ENCODE assay signal across 9 cellular contexts in the genomic region with DNA sequence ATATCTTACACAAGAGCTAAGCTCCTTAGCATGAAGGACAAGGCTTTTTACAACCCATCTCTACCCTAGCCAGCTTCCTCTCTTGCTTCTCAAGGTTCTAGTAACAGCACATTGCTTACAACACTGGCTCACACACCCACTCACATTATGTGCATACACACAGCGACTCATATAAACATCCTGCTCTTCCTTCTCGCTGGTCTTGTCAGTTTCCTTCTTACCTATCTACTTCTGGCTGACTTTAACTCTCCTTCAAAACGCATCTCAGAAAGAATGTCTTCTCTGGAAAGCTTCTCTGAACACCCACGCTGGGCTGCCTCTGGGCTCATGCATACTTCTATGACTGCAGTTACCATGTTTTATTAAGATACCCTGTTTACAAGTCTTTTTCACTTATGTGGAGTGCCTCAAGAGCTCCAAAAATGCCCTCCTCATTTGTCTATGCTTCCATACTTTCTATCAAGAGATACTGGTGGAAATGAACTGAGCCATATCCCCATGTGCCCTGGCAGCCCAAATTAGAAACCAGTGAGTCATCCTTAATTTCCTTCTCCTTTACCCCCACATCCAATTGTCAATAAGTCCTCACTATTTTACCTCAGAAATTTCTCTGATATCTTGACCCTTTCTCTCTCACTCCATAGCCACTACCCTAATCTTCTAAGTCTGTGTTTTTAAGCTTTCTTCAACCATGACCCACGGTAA.
A peak's percentile ranks its signal among the peaks of the same experiment; 100 is the strongest.
DNase-seq lines count a peak whose midpoint lies in the region; ATAC-seq, FAIRE-seq and TF ChIP-seq lines count a peak whose summit lies in the region.
"Had no signal": no experiment of that assay in that cellular context is flagged by ENCODE, and none has a peak within 500 bp of the region (broad histone marks: within the 10 kb centered on the region; RNA-seq: fewer than 3 reads in every experiment).

No MANE protein-coding gene starts in this region.

- H3K14ac ChIP-seq in neuronal stem cell (ENCODE audit: low read length), result no peak overlapping the region

- no peak overlapping the region for H2BK12ac ChIP-seq in neuronal stem cell (ENCODE audit: low read length)

- TF ChIP-seq POLR2A in GM12892 (IDR thresholded peaks at IDR 0.05; ENCODE audit: low read depth, low read length), result no peak
- no peak for TF ChIP-seq POLR2A in esophagus squamous epithelium (IDR thresholded peaks at IDR 0.05)

- no peaks in the 10 kb centered on the region for H3K9me3 ChIP-seq in neuronal stem cell (replicated peaks in 1 of 2; ENCODE audit: control insufficient read depth in 2 of 2, insufficient read depth in 1 of 2, low read depth in 1 of 2, low read length in 2 of 2)
- H3K9me3 ChIP-seq in esophagus squamous epithelium, result no peaks in the 10 kb centered on the region

- no peak overlapping the region for H2BK120ac ChIP-seq in neuronal stem cell (ENCODE audit: low read depth, low read length)

- no peaks in the 10 kb centered on the region for H3K4me1 ChIP-seq in neuronal stem cell (ENCODE audit: control insufficient read depth in 2 of 2, insufficient read depth in 1 of 2, low read depth in 1 of 2, low read length in 2 of 2)
- H3K4me1 ChIP-seq in esophagus squamous epithelium, result peaks cover 0 to 17% (median 3%) of the 10 kb centered on the region in 3 donors

- H3K9me3 Mint-ChIP-seq in activated naive CD4-positive, alpha-beta T cell treated with anti-CD3 and anti-CD28 coated beads, Interleukin-2, amount 50 U/mL, for 72 hours, result no peaks in the 10 kb centered on the region
- H3K9me3 Mint-ChIP-seq: naive B cell had no signal

- no peak overlapping the region for H3K23ac ChIP-seq in neuronal stem cell (ENCODE audit: low read depth, low read length, poor library complexity)

- no peak overlapping the region for H4K91ac ChIP-seq in neuronal stem cell (ENCODE audit: low read depth, low read length, poor library complexity)

- peak; percentile 82 to 95 for ATAC-seq in activated naive CD4-positive, alpha-beta T cell treated with anti-CD3 and anti-CD28 coated beads, Interleukin-2, amount 50 U/mL, for 72 hours

- FAIRE-seq in GM12892 (lab: Jason Lieb, UNC), result peak; percentile 42

- H3K27ac Mint-ChIP-seq in activated naive CD4-positive, alpha-beta T cell treated with anti-CD3 and anti-CD28 coated beads, Interleukin-2, amount 50 U/mL, for 72 hours, result peak overlapping the region in 1 of 2 donors; percentile 5

- no peak overlapping the region for H2AFZ ChIP-seq in neuronal stem cell (ENCODE audit: low read length)

- WGBS in neuronal stem cell (ENCODE audit: extremely low coverage in 2 of 2, insufficient read length in 2 of 2, insufficient replicate concordance in 1 of 2), 2 donors, result no CpG with 5 or more reads among the region's 5 CpGs
- WGBS in esophagus squamous epithelium, 2 donors, result 40 to 46% methylated on average over 5 of the region's 5 CpGs

- H3K18ac ChIP-seq in neuronal stem cell (ENCODE audit: low read length), result no peak overlapping the region

- H3K36me3 ChIP-seq in neuronal stem cell (replicated peaks in 1 of 2; ENCODE audit: control insufficient read depth in 2 of 2, insufficient read depth in 2 of 2, low read length in 2 of 2) (no peaks in the 10 kb centered on the region), esophagus squamous epithelium (no peaks in the 10 kb centered on the region)

- no peak overlapping the region for H3K9ac ChIP-seq in neuronal stem cell (ENCODE audit: low read depth, low read length, poor library complexity)

- no peak overlapping the region for H2BK15ac ChIP-seq in neuronal stem cell (ENCODE audit: low read length)

- H4K8ac ChIP-seq in neuronal stem cell (ENCODE audit: low read depth, low read length), result no peak overlapping the region

- H2BK5ac ChIP-seq in neuronal stem cell (ENCODE audit: low read length), result no peak overlapping the region

- H3K79me1 ChIP-seq in neuronal stem cell (ENCODE audit: low read depth, low read length), result no peaks in the 10 kb centered on the region

- H2AK5ac ChIP-seq in neuronal stem cell (ENCODE audit: low read depth, low read length), result no peak overlapping the region

- DNase-seq in GM12892 (ENCODE audit: insufficient read length), result no peak
- DNase-seq in HT1080 (ENCODE audit: low read depth), result peak; percentile 60
- no peak for DNase-seq in activated naive CD4-positive, alpha-beta T cell treated with anti-CD3 and anti-CD28 coated beads, Interleukin-2, amount 50 U/mL, for 72 hours (ENCODE audit: low spot score in 2 of 2)
- DNase-seq in skeletal muscle cell (ENCODE audit: low read depth), result peak; percentile 69
- DNase-seq in neuronal stem cell (ENCODE audit: low spot score), result no peak
- DNase-seq in 8988T, result no peak
- DNase-seq in NCI-H2029 (lab: John Stamatoyannopoulos, UW), result no peak
- DNase-seq in esophagus squamous epithelium (lab: John Stamatoyannopoulos, UW), result no peak
- DNase-seq: naive B cell had no signal

- TF ChIP-seq CTCF in esophagus squamous epithelium (IDR thresholded peaks at IDR 0.05), result no peak

- intact Hi-C loops in esophagus squamous epithelium (cut with DNase I), result no loop called here

- H3K36me3 Mint-ChIP-seq in activated naive CD4-positive, alpha-beta T cell treated with anti-CD3 and anti-CD28 coated beads, Interleukin-2, amount 50 U/mL, for 72 hours, result no peaks in the 10 kb centered on the region
- H3K36me3 Mint-ChIP-seq: naive B cell had no signal

- H3K4me3 ChIP-seq in skeletal muscle cell (ENCODE audit: low read depth, low read length) (no peak overlapping the region), neuronal stem cell (ENCODE audit: low read length in 2 of 2) (no peak overlapping the region), esophagus squamous epithelium (no peak overlapping the region)

- no peak overlapping the region for H3K4ac ChIP-seq in neuronal stem cell (ENCODE audit: low read length)

- H3K27me3 ChIP-seq in neuronal stem cell (ENCODE audit: control insufficient read depth in 3 of 3, insufficient read depth in 3 of 3, low read depth in 1 of 3, low read length in 3 of 3) (peaks cover 0 to 3% (median 0%) of the 10 kb centered on the region in 3 experiments), esophagus squamous epithelium (no peaks in the 10 kb centered on the region)

- H3K27ac ChIP-seq in neuronal stem cell (replicated peaks; ENCODE audit: low read length) (no peak overlapping the region), esophagus squamous epithelium (no peak overlapping the region)

- H3K4me2 ChIP-seq in neuronal stem cell (ENCODE audit: insufficient read depth, low read length, poor library complexity, severe bottlenecking), result no peak overlapping the region

Comparison
In these comparisons a context has a peak if more than half of its experiments do, and no peak if none do; other contexts are left out.
1. DNase-seq: peak in HT1080 (single experiment) and skeletal muscle cell (single experiment); none in GM12892 (single experiment), activated naive CD4-positive, alpha-beta T cell treated with anti-CD3 and anti-CD28 coated beads, Interleukin-2, amount 50 U/mL, for 72 hours (0 of 2), neuronal stem cell (single experiment), 8988T (single experiment), NCI-H2029 (single experiment) and esophagus squamous epithelium (single experiment).